ENCODE assay signal across 21 cellular contexts in the genomic region with DNA sequence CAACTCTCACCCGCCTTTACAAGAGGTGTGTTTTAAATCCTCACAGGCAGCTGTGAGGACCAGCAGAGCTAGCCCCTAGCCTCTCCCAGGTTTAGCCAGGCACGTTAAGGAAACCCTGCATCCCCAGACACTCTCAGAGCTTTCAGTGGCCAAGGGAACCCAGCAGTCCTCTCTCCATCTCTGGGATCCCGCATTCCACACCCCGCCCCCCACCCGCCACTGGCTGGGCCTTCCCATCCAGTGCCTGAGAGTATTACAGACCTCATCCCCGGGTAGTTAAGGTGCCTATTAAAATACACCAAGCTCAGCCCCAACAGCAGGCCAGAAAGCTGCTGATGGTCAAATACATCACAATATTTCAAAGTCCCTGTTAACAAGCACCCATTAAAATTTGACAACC.
"Had no signal": no experiment of that assay in that cellular context is flagged by ENCODE, and none has a peak within 500 bp of the region (broad histone marks: within the 10 kb centered on the region; RNA-seq: fewer than 3 reads in every experiment).

No MANE protein-coding gene starts in this region.

- ATAC-seq: natural killer cell; stimulated activated naive B cell treated with anti-CD40 and anti-IgM and Interleukin-4, amounts not matched to agents 10 μg/mL and 1 μg/mL and 100 μg/mL, for 72 hours had no signal

- H3K9me3 Mint-ChIP-seq: activated CD4-positive, alpha-beta memory T cell treated with anti-CD3 and anti-CD28 coated beads for 36 hours; activated naive CD8-positive, alpha-beta T cell treated with anti-CD3 and anti-CD28 coated beads, Interleukin-2, amount 10 ng/mL, durations not matched to agents 7 days and 5 days; dendritic cell treated with granulocyte-macrophage colony-stimulating factor and Interleukin-4, amounts not matched to agents 40 ng/mL and 50 ng/mL, for 4 days; mesothelial cell of epicardium; natural killer cell; stimulated activated naive B cell treated with anti-CD40 and anti-IgM and Interleukin-4, amounts not matched to agents 10 μg/mL and 1 μg/mL and 100 μg/mL, for 72 hours; type B pancreatic cell had no signal

- H3K4me1 ChIP-seq: left ventricle myocardium inferior, sigmoid colon, vagina had no signal

- DNase-seq: activated CD4-positive, alpha-beta memory T cell treated with anti-CD3 and anti-CD28 coated beads for 36 hours; activated CD4-positive, alpha-beta T cell treated with anti-CD3 and anti-CD28 coated beads for 48 hours; activated naive CD4-positive, alpha-beta T cell treated with Interleukin-2 at 50 U/mL for 16 hours; activated naive CD8-positive, alpha-beta T cell treated with anti-CD3 and anti-CD28 coated beads, Interleukin-2, amount 10 ng/mL, durations not matched to agents 7 days and 5 days; activated T-cell treated with anti-CD3 and anti-CD28 coated beads, Interleukin-2, amount 50 U/mL, for 48 hours; amniotic stem cell; effector CD4-positive, alpha-beta T cell; erythroblast; foreskin fibroblast; left ventricle myocardium inferior; natural killer cell; retina; sigmoid colon; stimulated activated CD4-positive, alpha-beta T cell treated with anti-CD3 and anti-CD28 coated beads, Interleukin-15, amount 100 ng/mL, for 24 hours; stimulated activated naive B cell treated with anti-CD40 and anti-IgM and Interleukin-4, amounts not matched to agents 10 μg/mL and 1 μg/mL and 100 μg/mL, for 72 hours had no signal

- H3K27ac Mint-ChIP-seq: activated CD4-positive, alpha-beta memory T cell treated with anti-CD3 and anti-CD28 coated beads for 36 hours; activated naive CD8-positive, alpha-beta T cell treated with anti-CD3 and anti-CD28 coated beads, Interleukin-2, amount 10 ng/mL, durations not matched to agents 7 days and 5 days; dendritic cell treated with granulocyte-macrophage colony-stimulating factor and Interleukin-4, amounts not matched to agents 40 ng/mL and 50 ng/mL, for 4 days; mesothelial cell of epicardium; natural killer cell; progenitor cell of endocrine pancreas; stimulated activated naive B cell treated with anti-CD40 and anti-IgM and Interleukin-4, amounts not matched to agents 10 μg/mL and 1 μg/mL and 100 μg/mL, for 72 hours; type B pancreatic cell had no signal

- H3K4me2 ChIP-seq: smooth muscle cell had no signal

- H3K36me3 ChIP-seq: left ventricle myocardium inferior, sigmoid colon, vagina had no signal

- H3K27me3 ChIP-seq: vagina had no signal

- H3K4me1 Mint-ChIP-seq: activated naive CD8-positive, alpha-beta T cell treated with anti-CD3 and anti-CD28 coated beads, Interleukin-2, amount 10 ng/mL, durations not matched to agents 7 days and 5 days; natural killer cell; stimulated activated naive B cell treated with anti-CD40 and anti-IgM and Interleukin-4, amounts not matched to agents 10 μg/mL and 1 μg/mL and 100 μg/mL, for 72 hours had no signal

- H3K4me3 Mint-ChIP-seq: activated CD4-positive, alpha-beta memory T cell treated with anti-CD3 and anti-CD28 coated beads for 36 hours; activated naive CD8-positive, alpha-beta T cell treated with anti-CD3 and anti-CD28 coated beads, Interleukin-2, amount 10 ng/mL, durations not matched to agents 7 days and 5 days; dendritic cell treated with granulocyte-macrophage colony-stimulating factor and Interleukin-4, amounts not matched to agents 40 ng/mL and 50 ng/mL, for 4 days; mesothelial cell of epicardium; natural killer cell; stimulated activated naive B cell treated with anti-CD40 and anti-IgM and Interleukin-4, amounts not matched to agents 10 μg/mL and 1 μg/mL and 100 μg/mL, for 72 hours; type B pancreatic cell had no signal

- H3K27me3 Mint-ChIP-seq: activated CD4-positive, alpha-beta memory T cell treated with anti-CD3 and anti-CD28 coated beads for 36 hours; type B pancreatic cell had no signal

- H3K4me3 ChIP-seq: left ventricle myocardium inferior, sigmoid colon, smooth muscle cell, vagina had no signal

- H3K9me3 ChIP-seq: left ventricle myocardium inferior, sigmoid colon, vagina had no signal

- H3K27ac ChIP-seq: left ventricle myocardium inferior, sigmoid colon, vagina had no signal

- H3K36me3 Mint-ChIP-seq: activated CD4-positive, alpha-beta memory T cell treated with anti-CD3 and anti-CD28 coated beads for 36 hours; activated naive CD8-positive, alpha-beta T cell treated with anti-CD3 and anti-CD28 coated beads, Interleukin-2, amount 10 ng/mL, durations not matched to agents 7 days and 5 days; mesothelial cell of epicardium; natural killer cell; stimulated activated naive B cell treated with anti-CD40 and anti-IgM and Interleukin-4, amounts not matched to agents 10 μg/mL and 1 μg/mL and 100 μg/mL, for 72 hours; type B pancreatic cell had no signal
